ENCODE assay signal across 9 cellular contexts in genomic region chr11:69636870-69637600, GRCh38. TPM values are rescaled to one million over a fixed set of nuclear protein-coding genes. Genes with fewer than 3 reads are reported as not detected.
DNase-seq lines count a peak whose midpoint lies in the region; ATAC-seq, FAIRE-seq and TF ChIP-seq lines count a peak whose summit lies in the region.
"Had no signal": no experiment of that assay in that cellular context is flagged by ENCODE, and none has a peak within 500 bp of the region (broad histone marks: within the 10 kb centered on the region; RNA-seq: fewer than 3 reads in every experiment).

No MANE protein-coding gene starts in this region.

- H3K4me1 ChIP-seq in A673 (ENCODE audit: insufficient read depth, low read length, poor library complexity, severe bottlenecking): peaks cover 30% of the 10 kb centered on the region
- H3K4me1 ChIP-seq in esophagus squamous epithelium: peaks cover 33 to 63% (median 42%) of the 10 kb centered on the region in 3 donors

- peaks cover 19% of the 10 kb centered on the region for H3K27me3 Mint-ChIP-seq in neural crest cell (ENCODE audit: low read depth)

- no peaks in the 10 kb centered on the region for H3K27me3 ChIP-seq in A673 (replicated peaks; ENCODE audit: insufficient read depth, low read depth, low read length, poor library complexity)
- H3K27me3 ChIP-seq in esophagus squamous epithelium: peaks cover 0 to 63% (median 0%) of the 10 kb centered on the region in 4 donors

- peaks cover 4% of the 10 kb centered on the region for H3K36me3 Mint-ChIP-seq in neural crest cell (ENCODE audit: low read depth)

- peaks cover under 1% of the 10 kb centered on the region for H3K36me3 ChIP-seq in A673 (ENCODE audit: insufficient read depth, low read length, poor library complexity, severe bottlenecking)
- H3K36me3 ChIP-seq in esophagus squamous epithelium: no peaks in the 10 kb centered on the region

- FAIRE-seq in HTR-8/SVneo (lab: Jason Lieb, UNC): no peak

- H3K9me3 Mint-ChIP-seq in neural crest cell: no peaks in the 10 kb centered on the region
- H3K9me3 Mint-ChIP-seq: T-helper 2 cell treated with Interferon-gamma antibody and Interleukin-4, amounts not matched to agents 5 μg/mL and 100 μg/mL, for 36 hours had no signal

- intact Hi-C loops in A673 (cut with micrococcal nuclease; ENCODE audit: unreplicated experiment): loop anchor here (5.0 kb wide), 2 partner anchors 325 to 340 kb away; no protein-coding TSS in a partner anchor
- intact Hi-C loops in esophagus squamous epithelium (cut with DNase I): no loop called here

- peak overlapping the region; percentile 78 for H3K4me3 Mint-ChIP-seq in neural crest cell
- H3K4me3 Mint-ChIP-seq: T-helper 2 cell treated with Interferon-gamma antibody and Interleukin-4, amounts not matched to agents 5 μg/mL and 100 μg/mL, for 36 hours had no signal

- no peak for TF ChIP-seq EP300 in Ishikawa (IDR thresholded peaks at IDR 0.05; ENCODE audit: borderline replicate concordance)

- no peak for TF ChIP-seq CTCF in A673 (conservative IDR thresholded peaks at IDR 0.05; ENCODE audit: low read depth, low read length)
- TF ChIP-seq CTCF in esophagus squamous epithelium (IDR thresholded peaks at IDR 0.05): no peak
- no peak for TF ChIP-seq CTCF in neural crest cell (conservative IDR thresholded peaks at IDR 0.05)

- H3K9me3 ChIP-seq in A673 (ENCODE audit: low read depth, low read length, poor library complexity, severe bottlenecking): no peaks in the 10 kb centered on the region
- no peaks in the 10 kb centered on the region for H3K9me3 ChIP-seq in esophagus squamous epithelium

- POLR2A ChIA-PET in A673 (lab: Charles Lee; ENCODE audit: low non-redundant PET): interaction anchor here (0.5 kb wide), 1 partner anchor 84 kb away, joined by 14 read pairs; no protein-coding TSS in a partner anchor

- H3K4me3 ChIP-seq in A673 (ENCODE audit: low read depth, low read length, poor library complexity, severe bottlenecking): peak overlapping the region; percentile 86
- H3K4me3 ChIP-seq in esophagus squamous epithelium: peak overlapping the region; percentile 42 to 84 (median 82)

- no peak for TF ChIP-seq RAD21 in Ishikawa (IDR thresholded peaks at IDR 0.05; ENCODE audit: low read depth)

- TF ChIP-seq POLR2A in esophagus squamous epithelium (IDR thresholded peaks at IDR 0.05): no peak

- CTCF ChIA-PET in A673 (lab: Charles Lee): no interaction called here

- WGBS in esophagus squamous epithelium, 2 donors: 2% methylated on average over 12 of the region's 61 CpGs; no CpG with 5 or more reads in 1 of the 2 donors

- ATAC-seq in HG02870 (IDR thresholded peaks at IDR 0.05; ENCODE audit: unreplicated experiment): no peak

- H3K27ac ChIP-seq in A673 (ENCODE audit: low read depth, low read length, poor library complexity, severe bottlenecking) (peak overlapping the region; percentile 99), esophagus squamous epithelium (peak overlapping the region; percentile 66 to 93 (median 84))

- BruUV-seq in A673 (replicated peaks; lab: Mats Ljungman, UMichigan): no TSS peak

- H3K27ac Mint-ChIP-seq in neural crest cell (ENCODE audit: unreplicated experiment): no peak overlapping the region
- H3K27ac Mint-ChIP-seq: T-helper 2 cell treated with Interferon-gamma antibody and Interleukin-4, amounts not matched to agents 5 μg/mL and 100 μg/mL, for 36 hours had no signal

- peaks cover 42% of the 10 kb centered on the region for H3K4me1 Mint-ChIP-seq in neural crest cell

- DNase-seq in A673 (ENCODE audit: low spot score) (no peak), esophagus squamous epithelium (lab: John Stamatoyannopoulos, UW) (no peak), neural crest cell (ENCODE audit: low read depth, low spot score) (no peak), HTR-8/SVneo (ENCODE audit: insufficient read length, low spot score) (no peak), activated gamma-delta T cell (lab: John Stamatoyannopoulos, UW) (no peak), CD1c-positive myeloid dendritic cell (ENCODE audit: extremely low spot score) (no peak)

TF ChIP-seq in Ishikawa, 13 proteins besides CTCF, POLR2A, EP300 and RAD21:
- TF ChIP-seq TCF12 (IDR thresholded peaks at IDR 0.05; ENCODE audit: low read depth) (0 out of 2 replicates have a peak, but pooled peaks have one; percentile 6), TEAD4 (IDR thresholded peaks at IDR 0.05) (no peak)

RNA-seq across cellular contexts. Expression of gene CCND1, which starts 3.9 kb away (rescaled TPM):
- 2,517 and 2,519 TPM in 2 replicates for total RNA-seq in A673 (2021)
- 100 to 1,000 TPM in 3 of 4 donors, 10 to 100 TPM in 1; 64.1 to 216 (median 145) TPM for total RNA-seq in esophagus squamous epithelium
- 344 and 350 TPM in 2 replicates for total RNA-seq in neural crest cell

RNA-seq across cellular contexts. Expression of gene LTO1, which starts 38.1 kb away (rescaled TPM):
- total RNA-seq in A673 (2021): 52.8 and 56.0 TPM in 2 replicates
- 10 to 100 TPM; 16.5 to 29.2 (median 19.3) TPM for total RNA-seq in esophagus squamous epithelium
- total RNA-seq in neural crest cell: 24.7 and 26.6 TPM in 2 replicates
